In genomic region chr3:37603722-37604121, GRCh38 we compare ENCODE assay signal across 28 cellular contexts.
DNase-seq lines count a peak whose midpoint lies in the region; ATAC-seq, FAIRE-seq and TF ChIP-seq lines count a peak whose summit lies in the region.
"Had no signal": no experiment of that assay in that cellular context is flagged by ENCODE, and none has a peak within 500 bp of the region (broad histone marks: within the 10 kb centered on the region; RNA-seq: fewer than 3 reads in every experiment).

No MANE protein-coding gene starts in this region.

- H3K4me3 Mint-ChIP-seq in WTC11, result no peak overlapping the region
- H3K4me3 Mint-ChIP-seq: activated CD4-positive, alpha-beta T cell treated with anti-CD3 and anti-CD28 coated beads, Interleukin-2, amount 10 ng/mL, durations not matched to agents 24 days and 14 days; activated T-cell treated with anti-CD3 and anti-CD28 coated beads, Interleukin-2, amount 50 U/mL, for 4 hours; naive thymus-derived CD4-positive, alpha-beta T cell had no signal

- no peaks in the 10 kb centered on the region for H3K9me3 Mint-ChIP-seq in WTC11
- H3K9me3 Mint-ChIP-seq: activated CD4-positive, alpha-beta T cell treated with anti-CD3 and anti-CD28 coated beads, Interleukin-2, amount 10 ng/mL, durations not matched to agents 24 days and 14 days; activated T-cell treated with anti-CD3 and anti-CD28 coated beads, Interleukin-2, amount 50 U/mL, for 4 hours had no signal

- H3K4me3 ChIP-seq in HFF-Myc (replicated peaks; ENCODE audit: low read depth, low read length), result no peak overlapping the region
- no peak overlapping the region for H3K4me3 ChIP-seq in retinal pigment epithelial cell (ENCODE audit: low read length)
- H3K4me3 ChIP-seq: BLaER1 treated with 17β-estradiol and CSF1 and Interleukin-3, amounts not matched to agents 10 nM and 100 nM; body of pancreas; testis had no signal

- no peak for DNase-seq in D721Med (ENCODE audit: insufficient read length, low spot score)
- no peak for DNase-seq in HFF-Myc (ENCODE audit: extremely low read depth, low read depth)
- DNase-seq in WTC11 (ENCODE audit: low spot score), result no peak
- no peak for DNase-seq in retinal pigment epithelial cell (ENCODE audit: low read depth)
- no peak for DNase-seq in nucleus accumbens (lab: John Stamatoyannopoulos, UW)
- no peak for DNase-seq in AG20443 (ENCODE audit: low spot score)
- DNase-seq: activated CD4-positive, alpha-beta T cell treated with anti-CD3 and anti-CD28 coated beads, Interleukin-2, amount 10 ng/mL, durations not matched to agents 24 days and 14 days; activated gamma-delta T cell treated with Interleukin-2 at 50 U/mL for 16 hours; activated T-cell treated with anti-CD3 and anti-CD28 coated beads, Interleukin-2, amount 50 U/mL, for 4 hours; body of pancreas; cerebellar nuclear complex; HCEC 1CT; midbrain; naive thymus-derived CD4-positive, alpha-beta T cell; NCI-H1694 treated with DMSO at 0.1 percent for 48 hours; NCI-H2171; NCI-H524; occipital lobe; SIG-M5; stimulated activated CD4-positive, alpha-beta T cell treated with anti-CD3 and anti-CD28 coated beads, Interleukin-15, amount 100 ng/mL, for 24 hours; stimulated activated naive CD4-positive, alpha-beta T cell treated with Interleukin-2 at 50 U/mL for 16 hours; SW 1271; T-helper 9 cell; testis had no signal

- H3K36me3 Mint-ChIP-seq in WTC11, result no peaks in the 10 kb centered on the region
- H3K36me3 Mint-ChIP-seq: naive thymus-derived CD4-positive, alpha-beta T cell had no signal

- no peak for FAIRE-seq in D721Med (lab: Jason Lieb, UNC)
- FAIRE-seq: endothelial cell of umbilical vein, RCC 7860 had no signal

- TF ChIP-seq CTCF in D721Med (IDR thresholded peaks at IDR 0.05; ENCODE audit: insufficient read depth, missing control alignments) (peak; percentile 6), HFF-Myc (IDR thresholded peaks at IDR 0.05; ENCODE audit: low read depth, low read length, missing control alignments) (peak; percentile 8), WTC11 (IDR thresholded peaks at IDR 0.05) (no peak), retinal pigment epithelial cell (conservative IDR thresholded peaks at IDR 0.05; ENCODE audit: low read depth, low read length) (peak; percentile 17)

- CTCF ChIA-PET in WTC11 (lab: Charles Lee), result interaction anchor here (0.9 to 1.2 kb wide), 4 partner anchors 9 to 153 kb away, joined by 3 read pairs; no protein-coding TSS in a partner anchor

- peak; percentile 76 for ATAC-seq in WTC11
- no peak for ATAC-seq in HG02588 (IDR thresholded peaks at IDR 0.05; ENCODE audit: unreplicated experiment)
- ATAC-seq: activated T-cell treated with anti-CD3 and anti-CD28 coated beads, Interleukin-2, amount 50 U/mL, for 4 hours; body of pancreas; naive thymus-derived CD4-positive, alpha-beta T cell had no signal

- H3K27ac Mint-ChIP-seq in WTC11, result no peak overlapping the region
- H3K27ac Mint-ChIP-seq: activated CD4-positive, alpha-beta T cell treated with anti-CD3 and anti-CD28 coated beads, Interleukin-2, amount 10 ng/mL, durations not matched to agents 24 days and 14 days; naive thymus-derived CD4-positive, alpha-beta T cell had no signal

- POLR2A ChIA-PET in WTC11 (lab: Charles Lee), result no interaction called here

- peaks cover 5% of the 10 kb centered on the region for H3K4me1 Mint-ChIP-seq in WTC11
- H3K4me1 Mint-ChIP-seq: activated CD4-positive, alpha-beta T cell treated with anti-CD3 and anti-CD28 coated beads, Interleukin-2, amount 10 ng/mL, durations not matched to agents 24 days and 14 days; naive thymus-derived CD4-positive, alpha-beta T cell had no signal

- H3K27me3 Mint-ChIP-seq in WTC11 (ENCODE audit: low read depth), result no peaks in the 10 kb centered on the region

TF ChIP-seq in WTC11, 78 proteins besides CTCF, POLR2A, EP300 and RAD21:
- no peak for TF ChIP-seq ZNF232 (CRISPR knock-in tag; IDR thresholded peaks at IDR 0.05)
- TF ChIP-seq ATF2 (CRISPR knock-in tag; IDR thresholded peaks at IDR 0.05; ENCODE audit: borderline replicate concordance, low read depth), result no peak
- no peak for TF ChIP-seq NR1H2 (CRISPR knock-in tag; IDR thresholded peaks at IDR 0.05)
- TF ChIP-seq GABPB1 (CRISPR knock-in tag; IDR thresholded peaks at IDR 0.05), result no peak
- TF ChIP-seq TP53 (CRISPR knock-in tag; IDR thresholded peaks at IDR 0.05), result no peak
- no peak for TF ChIP-seq PRDM15 (CRISPR knock-in tag; IDR thresholded peaks at IDR 0.05)
- no peak for TF ChIP-seq ERG (CRISPR knock-in tag; IDR thresholded peaks at IDR 0.05)
